Comparison of ENCODE assay signal across 19 cellular contexts in genomic region chrX:149908308-149908707, GRCh38. TPM values are rescaled to one million over a fixed set of nuclear protein-coding genes. Genes with fewer than 3 reads are reported as not detected.
DNase-seq lines count a peak whose midpoint lies in the region; ATAC-seq and TF ChIP-seq lines count a peak whose summit lies in the region.
"Had no signal": no experiment of that assay in that cellular context is flagged by ENCODE, and none has a peak within 500 bp of the region (broad histone marks: within the 10 kb centered on the region; RNA-seq: fewer than 3 reads in every experiment).

No MANE protein-coding gene starts in this region.

- H3K4me3 ChIP-seq in GM12865 (ENCODE audit: low read depth, low read length), result no peak overlapping the region
- H3K4me3 ChIP-seq: upper lobe of left lung had no signal

- DNase-seq in GM12865 (ENCODE audit: low read depth) (peak; percentile 55), NCI-H187 treated with DMSO at 0.1 percent for 48 hours (lab: John Stamatoyannopoulos, UW) (no peak), left cardiac atrium (no peak)
- DNase-seq in activated CD4-positive, alpha-beta T cell treated with anti-CD3 and anti-CD28 coated beads for 48 hours, result no peak
- no peak for DNase-seq in activated T-cell treated with anti-CD3 and anti-CD28 coated beads, Interleukin-2, amount 50 U/mL, for 72 hours
- DNase-seq: activated naive CD4-positive, alpha-beta T cell treated with Interleukin-2 at 50 U/mL for 16 hours; DMS79; erythroblast; NCI-H1436 treated with DMSO at 0.1 percent for 48 hours; NCI-H345; SIG-M5; upper lobe of left lung had no signal

- H3K27ac Mint-ChIP-seq in activated T-cell treated with anti-CD3 and anti-CD28 coated beads, Interleukin-2, amount 50 U/mL, for 72 hours, result no peak overlapping the region

- TF ChIP-seq CTCF in GM12865 (IDR thresholded peaks at IDR 0.05; ENCODE audit: insufficient read depth, low read depth, low read length, missing control alignments), result no peak

- H3K27me3 Mint-ChIP-seq in activated T-cell treated with anti-CD3 and anti-CD28 coated beads, Interleukin-2, amount 50 U/mL, for 72 hours (ENCODE audit: low read depth), result peaks cover 21% of the 10 kb centered on the region

- peaks cover 1 to 6% of the 10 kb centered on the region in 2 donors for H3K36me3 Mint-ChIP-seq in activated T-cell treated with anti-CD3 and anti-CD28 coated beads, Interleukin-2, amount 50 U/mL, for 72 hours (ENCODE audit: insufficient read depth in 2 of 2)

- peaks cover 9% of the 10 kb centered on the region for H3K4me1 Mint-ChIP-seq in activated T-cell treated with anti-CD3 and anti-CD28 coated beads, Interleukin-2, amount 50 U/mL, for 72 hours (ENCODE audit: low read depth)

- peaks cover 0 to 4% of the 10 kb centered on the region in 2 donors for H3K9me3 Mint-ChIP-seq in activated T-cell treated with anti-CD3 and anti-CD28 coated beads, Interleukin-2, amount 50 U/mL, for 72 hours

- intact Hi-C loops in left cardiac atrium (cut with DNase I), result no loop called here

- ATAC-seq in GM19395 (IDR thresholded peaks at IDR 0.05; ENCODE audit: unreplicated experiment), result peak; percentile 63
- ATAC-seq in HG02610 (IDR thresholded peaks at IDR 0.05; ENCODE audit: unreplicated experiment), result peak; percentile 74
- peak; percentile 45 for ATAC-seq in HG03354 (IDR thresholded peaks at IDR 0.05; ENCODE audit: poor library complexity, severe bottlenecking, unreplicated experiment)
- no peak for ATAC-seq in left cardiac atrium
- ATAC-seq in activated T-cell treated with anti-CD3 and anti-CD28 coated beads, Interleukin-2, amount 50 U/mL, for 72 hours (replicated peaks in 1 of 2), result no peak

- no peak overlapping the region for H3K4me3 Mint-ChIP-seq in activated T-cell treated with anti-CD3 and anti-CD28 coated beads, Interleukin-2, amount 50 U/mL, for 72 hours

RNA-seq across cellular contexts. Expression of gene HSFX4, which starts 21.1 kb away (rescaled TPM):
- not detected for total RNA-seq in left cardiac atrium
- total RNA-seq in activated T-cell treated with anti-CD3 and anti-CD28 coated beads, Interleukin-2, amount 50 U/mL, for 72 hours, result not detected
- total RNA-seq: A172; liver; skeletal muscle tissue; T-helper 2 cell treated with Interferon-gamma antibody and Interleukin-4, amounts not matched to agents 100 ng/mL and 5 ng/mL, for 36 hours; upper lobe of left lung had no signal

RNA-seq across cellular contexts. Expression of gene MAGEA8, which starts 27.3 kb away (rescaled TPM):
- not detected for total RNA-seq in left cardiac atrium
- total RNA-seq in activated T-cell treated with anti-CD3 and anti-CD28 coated beads, Interleukin-2, amount 50 U/mL, for 72 hours, result not detected
- total RNA-seq: A172; liver; skeletal muscle tissue; T-helper 2 cell treated with Interferon-gamma antibody and Interleukin-4, amounts not matched to agents 100 ng/mL and 5 ng/mL, for 36 hours; upper lobe of left lung had no signal

RNA-seq across cellular contexts. Expression of gene EOLA2, which starts 30.0 kb away (rescaled TPM):
- 10 to 100 TPM; 24.2 to 25.3 TPM for total RNA-seq in left cardiac atrium
- 10 to 100 TPM; 44.2 to 54.3 TPM for total RNA-seq in activated T-cell treated with anti-CD3 and anti-CD28 coated beads, Interleukin-2, amount 50 U/mL, for 72 hours

Comparison
In these comparisons a context has a peak if more than half of its experiments do, and no peak if none do; other contexts are left out.
1. ATAC-seq: peak in GM19395 (single experiment), HG02610 (single experiment) and HG03354 (single experiment); none in left cardiac atrium (0 of 2) and activated T-cell treated with anti-CD3 and anti-CD28 coated beads, Interleukin-2, amount 50 U/mL, for 72 hours (0 of 2).